In genomic region chr1:190286111-190286510, GRCh38 we compare ENCODE assay signal across 7 cellular contexts.
"Had no signal": no experiment of that assay in that cellular context is flagged by ENCODE, and none has a peak within 500 bp of the region (broad histone marks: within the 10 kb centered on the region; RNA-seq: fewer than 3 reads in every experiment).

No MANE protein-coding gene starts in this region.

- H3K4me3 ChIP-seq: GM23248, HAP-1 had no signal

- H3K4me1 ChIP-seq: HAP-1 had no signal

- H2AFZ ChIP-seq: GM23248 had no signal

- H3K9me3 ChIP-seq: HAP-1 had no signal

- H3K9ac ChIP-seq: GM23248 had no signal

- H3K36me3 ChIP-seq: HAP-1 had no signal

- ATAC-seq: HCT116 had no signal

- DNase-seq: GM23248, GOT3, H7, IMR-90, KBM-7 had no signal

- H3K27ac ChIP-seq: GM23248 had no signal
